In the genomic region with DNA sequence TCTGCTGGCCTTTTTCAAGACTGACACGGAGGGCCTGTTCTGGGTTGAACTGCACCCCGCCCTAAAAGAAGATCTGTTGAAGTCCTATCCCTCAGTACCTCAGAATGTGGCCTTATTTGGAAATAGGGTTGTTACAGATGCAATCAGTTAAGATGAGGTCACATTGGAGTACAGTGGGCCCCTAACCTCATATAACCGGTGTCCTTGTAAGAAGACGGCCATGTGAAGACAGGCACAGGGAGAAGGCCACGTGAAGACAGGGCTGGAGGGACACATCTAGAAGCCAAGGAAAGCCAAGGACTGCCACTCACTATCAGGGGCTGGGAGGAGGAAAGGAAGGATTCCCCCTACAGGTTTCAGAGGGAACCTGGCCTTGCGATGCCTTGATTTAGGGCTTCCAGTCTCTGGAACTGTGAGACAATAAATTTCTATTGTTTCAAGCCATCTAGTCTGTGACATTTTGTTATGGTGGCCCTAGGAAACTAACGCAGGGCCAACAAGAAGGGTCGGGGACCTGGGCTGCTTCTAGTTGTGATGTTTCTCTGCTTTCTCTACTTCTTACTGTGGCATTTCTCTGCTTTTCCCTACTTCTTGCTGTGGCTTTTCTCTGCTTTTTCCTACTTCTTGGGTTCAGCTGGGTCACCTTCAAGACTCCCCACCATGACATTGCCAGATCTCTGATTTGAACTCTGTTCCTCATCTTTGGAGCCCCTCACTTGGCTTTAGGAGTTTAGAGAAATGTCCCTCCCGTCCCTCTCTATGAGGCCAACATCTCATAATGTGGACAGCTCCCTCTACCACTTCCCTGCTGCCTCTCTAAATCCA, we compare ENCODE assay signal across 25 cellular contexts. TPM values are rescaled to one million over a fixed set of nuclear protein-coding genes. Genes with fewer than 3 reads are reported as not detected.
A peak's percentile ranks its signal among the peaks of the same experiment; 100 is the strongest.
DNase-seq lines count a peak whose midpoint lies in the region; ATAC-seq and TF ChIP-seq lines count a peak whose summit lies in the region.
"Had no signal": no experiment of that assay in that cellular context is flagged by ENCODE, and none has a peak within 500 bp of the region (broad histone marks: within the 10 kb centered on the region; RNA-seq: fewer than 3 reads in every experiment).

No MANE protein-coding gene starts in this region.

- no peaks in the 10 kb centered on the region; the same call in 1 of the 2 replicates for H3K9me3 Mint-ChIP-seq in WTC11
- H3K9me3 Mint-ChIP-seq: activated CD4-positive, alpha-beta T cell treated with anti-CD3 and anti-CD28 coated beads, Interleukin-2, amount 10 ng/mL, durations not matched to agents 7 days and 5 days; CD4-positive, alpha-beta memory T cell; memory B cell; stimulated activated naive B cell treated with anti-CD40 and anti-IgM and Interleukin-4, amounts not matched to agents 10 μg/mL and 1 μg/mL and 100 μg/mL, for 72 hours had no signal

- H3K4me2 ChIP-seq in hepatocyte = no peak overlapping the region

- ATAC-seq in WTC11 (peak; percentile 27), GM19395 (IDR thresholded peaks at IDR 0.05; ENCODE audit: unreplicated experiment) (no peak)
- ATAC-seq: esophagus mucosa; pancreas; sciatic nerve; stimulated activated naive B cell treated with anti-CD40 and anti-IgM and Interleukin-4, amounts not matched to agents 10 μg/mL and 1 μg/mL and 100 μg/mL, for 72 hours had no signal

- no peaks in the 10 kb centered on the region for H3K9me3 ChIP-seq in hepatocyte (ENCODE audit: low read depth)
- H3K9me3 ChIP-seq: heart left ventricle, pancreas, thoracic aorta had no signal

- no peaks in the 10 kb centered on the region for H4K20me1 ChIP-seq in hepatocyte (ENCODE audit: insufficient read depth, poor library complexity, severe bottlenecking)

- H3K27me3 Mint-ChIP-seq in WTC11 (ENCODE audit: low read depth) = peaks cover 22% of the 10 kb centered on the region
- H3K27me3 Mint-ChIP-seq: memory B cell had no signal

- H3K9me2 ChIP-seq in hepatocyte (replicated peaks; ENCODE audit: insufficient read depth) = no peaks in the 10 kb centered on the region

- H3K4me1 ChIP-seq in hepatocyte (ENCODE audit: insufficient read depth) = peaks cover 25% of the 10 kb centered on the region

- H3K27me3 ChIP-seq in hepatocyte = peaks cover 4% of the 10 kb centered on the region
- H3K27me3 ChIP-seq: pancreas had no signal

- CTCF ChIA-PET in WTC11 (lab: Charles Lee) = interaction anchor here (1.2 to 2.8 kb wide), 4 partner anchors 34 to 443 kb away, joined by 3 to 8 read pairs (median 6); no protein-coding TSS in a partner anchor

- TF ChIP-seq CTCF in WTC11 (IDR thresholded peaks at IDR 0.05) = no peak
- no peak for TF ChIP-seq CTCF in hepatocyte (IDR thresholded peaks at IDR 0.05; ENCODE audit: poor library complexity)

- no peak overlapping the region for H3K4me3 ChIP-seq in hepatocyte
- H3K4me3 ChIP-seq: heart left ventricle, pancreas, thoracic aorta had no signal

- H3K27ac ChIP-seq in hepatocyte = no peak overlapping the region
- H3K27ac ChIP-seq: pancreas, thoracic aorta had no signal

- 75% methylated on average over 9 of the region's 9 CpGs for WGBS in hepatocyte (ENCODE audit: low lambda C conversion rate, missing lambda C conversion rate)

- H3K4me3 Mint-ChIP-seq in WTC11 = no peak overlapping the region
- H3K4me3 Mint-ChIP-seq: activated CD4-positive, alpha-beta T cell treated with anti-CD3 and anti-CD28 coated beads, Interleukin-2, amount 10 ng/mL, durations not matched to agents 7 days and 5 days; CD4-positive, alpha-beta memory T cell; memory B cell; naive B cell; stimulated activated naive B cell treated with anti-CD40 and anti-IgM and Interleukin-4, amounts not matched to agents 10 μg/mL and 1 μg/mL and 100 μg/mL, for 72 hours had no signal

- H3K36me3 Mint-ChIP-seq in WTC11 = no peaks in the 10 kb centered on the region
- H3K36me3 Mint-ChIP-seq: memory B cell; stimulated activated naive B cell treated with anti-CD40 and anti-IgM and Interleukin-4, amounts not matched to agents 10 μg/mL and 1 μg/mL and 100 μg/mL, for 72 hours had no signal

- peak overlapping the region; percentile 43; the same call in 1 of the 2 replicates for H3K27ac Mint-ChIP-seq in WTC11
- H3K27ac Mint-ChIP-seq: activated CD4-positive, alpha-beta T cell treated with anti-CD3 and anti-CD28 coated beads, Interleukin-2, amount 10 ng/mL, durations not matched to agents 7 days and 5 days; memory B cell; stimulated activated naive B cell treated with anti-CD40 and anti-IgM and Interleukin-4, amounts not matched to agents 10 μg/mL and 1 μg/mL and 100 μg/mL, for 72 hours had no signal

- DNase-seq in CMK (ENCODE audit: low read depth) (peak; percentile 15), WTC11 (ENCODE audit: low spot score) (no peak), hepatocyte (ENCODE audit: low spot score) (peak; percentile 22), LoVo (ENCODE audit: low spot score) (no peak), NCI-H1694 treated with DMSO at 0.1 percent for 48 hours (lab: John Stamatoyannopoulos, UW) (no peak)
- DNase-seq in stimulated activated CD4-positive, alpha-beta T cell treated with anti-CD3 and anti-CD28 coated beads, Interleukin-4, amount 100 ng/mL, for 24 hours = no peak
- DNase-seq: activated CD4-positive, alpha-beta T cell treated with anti-CD3 and anti-CD28 coated beads, Interleukin-2, amount 10 ng/mL, durations not matched to agents 7 days and 5 days; activated CD8-positive, alpha-beta memory T cell treated with anti-CD3 and anti-CD28 coated beads, Interleukin-2, amount 50 U/mL, for 4 hours; activated gamma-delta T cell; caudate nucleus; CD4-positive, alpha-beta memory T cell; DMS53; heart left ventricle; naive B cell; NCI-H2227 treated with DMSO at 0.1 percent for 48 hours; pancreas; stimulated activated naive B cell treated with anti-CD40 and anti-IgM and Interleukin-4, amounts not matched to agents 10 μg/mL and 1 μg/mL and 100 μg/mL, for 72 hours had no signal

- H3K79me2 ChIP-seq in hepatocyte = peaks cover 1% of the 10 kb centered on the region

- H3K4me1 Mint-ChIP-seq in WTC11 = peaks cover 3% of the 10 kb centered on the region

- no peak overlapping the region for H2AFZ ChIP-seq in hepatocyte

- POLR2A ChIA-PET in WTC11 (lab: Charles Lee) = no interaction called here

- no peaks in the 10 kb centered on the region for H3K36me3 ChIP-seq in hepatocyte (replicated peaks; ENCODE audit: insufficient read depth, low read depth)
- H3K36me3 ChIP-seq: heart left ventricle, pancreas, thoracic aorta had no signal

- TF ChIP-seq EP300 in Ishikawa (IDR thresholded peaks at IDR 0.05; ENCODE audit: borderline replicate concordance) = no peak

- TF ChIP-seq RAD21 in Ishikawa (IDR thresholded peaks at IDR 0.05; ENCODE audit: low read depth) = no peak

TF ChIP-seq in Ishikawa, 13 proteins besides CTCF, POLR2A, EP300 and RAD21 (continues in another document):
- TF ChIP-seq, protein P1, sequence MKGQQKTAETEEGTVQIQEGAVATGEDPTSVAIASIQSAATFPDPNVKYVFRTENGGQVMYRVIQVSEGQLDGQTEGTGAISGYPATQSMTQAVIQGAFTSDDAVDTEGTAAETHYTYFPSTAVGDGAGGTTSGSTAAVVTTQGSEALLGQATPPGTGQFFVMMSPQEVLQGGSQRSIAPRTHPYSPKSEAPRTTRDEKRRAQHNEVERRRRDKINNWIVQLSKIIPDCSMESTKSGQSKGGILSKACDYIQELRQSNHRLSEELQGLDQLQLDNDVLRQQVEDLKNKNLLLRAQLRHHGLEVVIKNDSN (IDR thresholded peaks at IDR 0.05) = no peak

TF ChIP-seq in WTC11, 78 proteins besides CTCF, POLR2A, EP300 and RAD21:
- TF ChIP-seq IRF2 (CRISPR knock-in tag; IDR thresholded peaks at IDR 0.05; ENCODE audit: borderline replicate concordance, low read depth) = no peak
- TF ChIP-seq NR1H2 (CRISPR knock-in tag; IDR thresholded peaks at IDR 0.05) = no peak
- TF ChIP-seq, protein P2, sequence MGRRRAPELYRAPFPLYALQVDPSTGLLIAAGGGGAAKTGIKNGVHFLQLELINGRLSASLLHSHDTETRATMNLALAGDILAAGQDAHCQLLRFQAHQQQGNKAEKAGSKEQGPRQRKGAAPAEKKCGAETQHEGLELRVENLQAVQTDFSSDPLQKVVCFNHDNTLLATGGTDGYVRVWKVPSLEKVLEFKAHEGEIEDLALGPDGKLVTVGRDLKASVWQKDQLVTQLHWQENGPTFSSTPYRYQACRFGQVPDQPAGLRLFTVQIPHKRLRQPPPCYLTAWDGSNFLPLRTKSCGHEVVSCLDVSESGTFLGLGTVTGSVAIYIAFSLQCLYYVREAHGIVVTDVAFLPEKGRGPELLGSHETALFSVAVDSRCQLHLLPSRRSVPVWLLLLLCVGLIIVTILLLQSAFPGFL (CRISPR knock-in tag; IDR thresholded peaks at IDR 0.05; ENCODE audit: borderline replicate concordance) = no peak
- TF ChIP-seq ESRRA (CRISPR knock-in tag; IDR thresholded peaks at IDR 0.05; ENCODE audit: borderline replicate concordance) = no peak
- no peak for TF ChIP-seq CBFB (CRISPR knock-in tag; IDR thresholded peaks at IDR 0.05; ENCODE audit: low read depth)

RNA-seq across cellular contexts. Expression of a gene that starts 4.8 kb away (rescaled TPM):
- total RNA-seq in WTC11 (2021) = 11.3 to 16.0 TPM (median 13.8 TPM) in 3 replicates
- 23.6 and 25.8 TPM in 2 replicates for total RNA-seq in hepatocyte
- 18.6 and 21.9 TPM in 2 replicates for polyA plus RNA-seq in hepatocyte

RNA-seq across cellular contexts. Expression of a gene that starts 28.1 kb away (rescaled TPM):
- total RNA-seq in WTC11 (2021) (not detected in 3 replicates), hepatocyte (0.07 TPM in 1 of 2 replicates, not detected in the other)
- polyA plus RNA-seq in hepatocyte = 0.10 TPM in 1 of 2 replicates, not detected in the other
- total RNA-seq: HT-29, thoracic aorta had no signal
- polyA plus RNA-seq: CD4-positive, alpha-beta memory T cell; heart left ventricle; keratinocyte had no signal

Comparison
In these comparisons a context has a peak if more than half of its experiments do, and no peak if none do; other contexts are left out.
1. DNase-seq: peak in CMK (single experiment) and hepatocyte (single experiment); none in WTC11 (single experiment), stimulated activated CD4-positive, alpha-beta T cell treated with anti-CD3 and anti-CD28 coated beads, Interleukin-4, amount 100 ng/mL, for 24 hours (single experiment), LoVo (single experiment) and NCI-H1694 treated with DMSO at 0.1 percent for 48 hours (single experiment).